25 cellular contexts compared by ENCODE assay signal in the genomic region with DNA sequence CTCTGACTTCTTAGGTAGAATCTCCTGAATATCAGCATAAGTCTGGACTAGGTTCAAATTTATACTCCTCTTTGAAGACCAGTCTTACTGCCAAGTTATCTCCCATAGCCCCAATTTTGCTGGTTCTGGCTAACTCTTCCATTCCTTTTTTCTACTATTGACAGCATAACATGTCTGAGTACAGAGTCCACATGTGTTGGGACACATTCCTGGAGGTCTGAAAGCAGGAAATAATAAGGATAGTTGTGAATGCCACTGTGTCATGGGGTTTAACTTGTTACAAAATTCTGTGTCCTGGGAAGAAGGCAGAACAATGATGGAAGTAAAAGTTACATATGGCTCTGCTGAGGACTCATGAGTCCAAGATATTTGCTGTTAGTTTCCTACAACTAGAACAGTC.
"Had no signal": no experiment of that assay in that cellular context is flagged by ENCODE, and none has a peak within 500 bp of the region (broad histone marks: within the 10 kb centered on the region; RNA-seq: fewer than 3 reads in every experiment).

No MANE protein-coding gene starts in this region.

- H3K27ac ChIP-seq: HL-60, SJSA1 had no signal

- H3K9me3 ChIP-seq: MG63, SJSA1, SK-N-SH had no signal

- H3K4me1 ChIP-seq: SJSA1 had no signal

- DNase-seq: IMR-90, Karpas-422, KG1, MG63, NCI-H1092, NCI-H1105 treated with DMSO at 0.1 percent for 48 hours, NCI-H1417 treated with DMSO at 0.1 percent for 48 hours, NCI-H146, NCI-H187, NCI-H2029, NCI-H2081 treated with DMSO at 0.1 percent for 48 hours, NCI-H2171, NCI-H226, NCI-H446, NCI-H510A, NCI-H524 treated with DMSO at 0.1 percent for 48 hours, NCI-H69, NCI-H774, Right ventricle myocardium superior, RPMI8226, SIG-M5, SK-N-SH, SW 1271 had no signal

- H3K9ac ChIP-seq: SK-N-SH had no signal

- H3K27me3 ChIP-seq: MG63, SJSA1 had no signal

- H3K36me3 ChIP-seq: MG63, SJSA1 had no signal

- H3K4me2 ChIP-seq: SK-N-SH had no signal

- H3K4me3 ChIP-seq: MG63, SJSA1 had no signal
